ENCODE assay signal across 10 cellular contexts in genomic region chr2:207149253-207150213, GRCh38. TPM values are rescaled to one million over a fixed set of nuclear protein-coding genes. Genes with fewer than 3 reads are reported as not detected.
DNase-seq lines count a peak whose midpoint lies in the region; ATAC-seq, FAIRE-seq and TF ChIP-seq lines count a peak whose summit lies in the region.
"Had no signal": no experiment of that assay in that cellular context is flagged by ENCODE, and none has a peak within 500 bp of the region (broad histone marks: within the 10 kb centered on the region; RNA-seq: fewer than 3 reads in every experiment).

No MANE protein-coding gene starts in this region.

- WGBS in K562 (ENCODE audit: insufficient coverage, low coverage, missing lambda C conversion rate) = 2% methylated on average over 5 of the region's 6 CpGs

- peaks cover 75% of the 10 kb centered on the region for H3K4me1 Mint-ChIP-seq in stimulated activated memory B cell treated with anti-CD40 and anti-IgM and Interleukin-4, amounts not matched to agents 10 μg/mL and 1 μg/mL and 100 μg/mL, for 72 hours

- no peaks in the 10 kb centered on the region for H3K79me2 ChIP-seq in K562 (ENCODE audit: control insufficient read depth, insufficient read depth, low read length)

- no peaks in the 10 kb centered on the region; a peak in 1 of 5 replicates for H3K4me1 ChIP-seq in K562 (replicated peaks in 1 of 2; ENCODE audit: control insufficient read depth in 2 of 2, insufficient read depth in 2 of 2, low read length in 2 of 2)

- H3K27ac Mint-ChIP-seq in stimulated activated memory B cell treated with anti-CD40 and anti-IgM and Interleukin-4, amounts not matched to agents 10 μg/mL and 1 μg/mL and 100 μg/mL, for 72 hours = peak overlapping the region; percentile 67

- ATAC-seq in HG03280 (IDR thresholded peaks at IDR 0.05; ENCODE audit: unreplicated experiment) (peak; percentile 69), K562 (no peak)
- ATAC-seq in stimulated activated memory B cell treated with anti-CD40 and anti-IgM and Interleukin-4, amounts not matched to agents 10 μg/mL and 1 μg/mL and 100 μg/mL, for 72 hours = peak; percentile 68

- no peak for TF ChIP-seq RAD21 in K562 (CRISPR knock-in tag; conservative IDR thresholded peaks at IDR 0.05 in 1 of 2, IDR thresholded peaks at IDR 0.05 in 1 of 2)

- H3K9ac ChIP-seq in K562 (ENCODE audit: insufficient read depth in 1 of 2, low read depth in 2 of 2, low read length in 2 of 2) = no peak overlapping the region

- no peak overlapping the region for H3K4me2 ChIP-seq in K562 (ENCODE audit: insufficient read depth, low read length)

- POLR2A ChIA-PET in K562 (lab: Yijun Ruan, JAX) = no interaction called here

- FAIRE-seq in K562 (lab: Jason Lieb, UNC) = no peak
- FAIRE-seq: islet of Langerhans, TTC549 had no signal

- H3K27me3 ChIP-seq in K562 (ENCODE audit: control insufficient read depth in 2 of 2, insufficient read depth in 2 of 2, low read length in 2 of 2) = peaks cover 0 to 11% of the 10 kb centered on the region in 2 experiments; a peak in 2 of 5 replicates

- H3K27ac ChIP-seq in K562 (ENCODE audit: extremely low read depth, low read depth, low read length) = no peak overlapping the region

- H3K36me3 Mint-ChIP-seq in stimulated activated memory B cell treated with anti-CD40 and anti-IgM and Interleukin-4, amounts not matched to agents 10 μg/mL and 1 μg/mL and 100 μg/mL, for 72 hours = peaks cover 24% of the 10 kb centered on the region

- peak; percentile 28 for DNase-seq in activated naive CD4-positive, alpha-beta T cell treated with Interleukin-2 at 50 U/mL for 16 hours
- DNase-seq in activated naive CD4-positive, alpha-beta T cell (lab: John Stamatoyannopoulos, UW) = no peak
- peak in 1 of 4 experiments; percentile 24 for DNase-seq in K562 (ENCODE audit: extremely low read depth in 1 of 4, low spot score in 3 of 4)
- no peak for DNase-seq in DMS53 (lab: John Stamatoyannopoulos, UW)
- no peak for DNase-seq in DMS 273 (lab: John Stamatoyannopoulos, UW; ENCODE audit: unreplicated experiment)
- no peak for DNase-seq in DMS79 (lab: John Stamatoyannopoulos, UW)

- H3K4me3 Mint-ChIP-seq in stimulated activated memory B cell treated with anti-CD40 and anti-IgM and Interleukin-4, amounts not matched to agents 10 μg/mL and 1 μg/mL and 100 μg/mL, for 72 hours = peak overlapping the region; percentile 5

- H3K9me1 ChIP-seq in K562 (ENCODE audit: control insufficient read depth, insufficient read depth, low read length) = no peaks in the 10 kb centered on the region

- intact Hi-C loops in K562 (cut with micrococcal nuclease) = no loop called here

- H3K27me3 Mint-ChIP-seq in stimulated activated memory B cell treated with anti-CD40 and anti-IgM and Interleukin-4, amounts not matched to agents 10 μg/mL and 1 μg/mL and 100 μg/mL, for 72 hours = no peaks in the 10 kb centered on the region

- no peak for TF ChIP-seq POLR2A in K562 (conservative IDR thresholded peaks at IDR 0.05)

- in situ Hi-C loops in K562 (cut with MboI) = no loop called here

- BruUV-seq in K562 (replicated peaks; lab: Mats Ljungman, UMichigan) = no TSS peak

- no peaks in the 10 kb centered on the region for H3K36me3 ChIP-seq in K562 (ENCODE audit: control insufficient read depth, insufficient read depth, low read length)

- H3K9me3 Mint-ChIP-seq in stimulated activated memory B cell treated with anti-CD40 and anti-IgM and Interleukin-4, amounts not matched to agents 10 μg/mL and 1 μg/mL and 100 μg/mL, for 72 hours = no peaks in the 10 kb centered on the region

- H3K9me3 ChIP-seq in K562 (replicated peaks; ENCODE audit: control insufficient read depth, insufficient read depth, low read depth, low read length) = no peaks in the 10 kb centered on the region

- no peaks in the 10 kb centered on the region for H4K20me1 ChIP-seq in K562 (replicated peaks; ENCODE audit: control insufficient read depth, insufficient read depth, low read length)

- CTCF ChIA-PET in K562 (lab: Yijun Ruan, JAX; ENCODE audit: low intra/inter-chr PET ratio) = no interaction called here

- TF ChIP-seq EP300 in K562 (IDR thresholded peaks at IDR 0.05; ENCODE audit: low read length) = no peak

- H2AFZ ChIP-seq in K562 (ENCODE audit: low read depth, low read length) = no peak overlapping the region

- no peak for TF ChIP-seq CTCF in K562 (IDR thresholded peaks at IDR 0.05 in 2 of 3, conservative IDR thresholded peaks at IDR 0.05 in 1 of 3; ENCODE audit: insufficient read depth in 2 of 3, low read depth in 1 of 3, low read length in 3 of 3)

- H3K4me3 ChIP-seq in K562 = no peak overlapping the region

TF ChIP-seq in K562, 482 proteins besides CTCF, POLR2A, EP300 and RAD21:
- TF ChIP-seq CBFA2T3 (IDR thresholded peaks at IDR 0.05) (peak; percentile 56), ZNF512 (tag; IDR thresholded peaks at IDR 0.05) (no peak), HMGN3 (IDR thresholded peaks at IDR 0.05; ENCODE audit: borderline replicate concordance, extremely low read depth, insufficient read length, low read depth, low read length) (no peak), THRAP3 (IDR thresholded peaks at IDR 0.05; ENCODE audit: borderline replicate concordance) (no peak), FIP1L1 (IDR thresholded peaks at IDR 0.05; ENCODE audit: low read depth, low read length, poor library complexity, severe bottlenecking) (no peak), ZNF445 (CRISPR knock-in tag; IDR thresholded peaks at IDR 0.05; ENCODE audit: low read depth) (no peak), CBFA2T2 (conservative IDR thresholded peaks at IDR 0.05) (peak; percentile 31; the same call in 1 of the 2 replicates), STAT5B (CRISPR knock-in tag; IDR thresholded peaks at IDR 0.05) (no peak), JUNB (CRISPR knock-in tag; conservative IDR thresholded peaks at IDR 0.05) (no peak), FOS (IDR thresholded peaks at IDR 0.05; ENCODE audit: extremely low read depth, insufficient read length) (no peak)

RNA-seq across cellular contexts. Expression of gene KLF7, which starts 16.2 kb away (rescaled TPM):
- 0.46 and 0.58 TPM in 2 replicates for total RNA-seq in K562 (2011; cell fraction: chromatin; rRNA removed; ENCODE audit: low replicate concordance)
- total RNA-seq in K562 (2011; cell fraction: nucleolus; rRNA removed) = 0.33 and 0.53 TPM in 2 replicates
- total RNA-seq in K562 (2011; cell fraction: nucleoplasm; rRNA removed) = 0.23 and 0.37 TPM in 2 replicates
- total RNA-seq in K562 (2014; rRNA removed) = 0.05 TPM in 1 of 2 replicates, not detected in the other
- 0.11 and 0.29 TPM in 2 replicates for total RNA-seq in K562 (2014; rRNA removed; fragmentation: Illumina TruSeq; extraction: Trizol)
- total RNA-seq in K562 (2015; rRNA removed; fragmentation: Illumina TruSeq; extraction: Trizol) = 0.07 and 0.11 TPM in 2 replicates
- total RNA-seq in K562 (2021) = 0.47 and 0.49 TPM in 2 replicates
- 0.28 and 0.54 TPM in 2 replicates for polyA plus RNA-seq in K562 (2011; rRNA removed)
- polyA plus RNA-seq in K562 (2011; cell fraction: cytosol; rRNA removed) = 0.37 and 0.83 TPM in 2 replicates
- polyA plus RNA-seq in K562 (2011; cell fraction: nucleus; rRNA removed) = 0.73 and 2.3 TPM in 2 replicates
- polyA plus RNA-seq in K562 (2012) = 0.29 and 0.69 TPM in 2 replicates
- 0.06 and 0.08 TPM in 2 replicates for polyA plus RNA-seq in K562 (2014; fragmentation: Illumina TruSeq; extraction: Trizol)
- polyA plus RNA-seq in K562 (2014; fragmentation: Nextera tagmentation; extraction: Ambion mirVana) = under 1 TPM; 0.04 to 0.06 TPM
- polyA plus RNA-seq in K562 (2014; rRNA removed) = 0.24 TPM in 1 of 2 replicates, not detected in the other
- polyA minus RNA-seq in K562 (2011; rRNA and poly(A)+ RNA removed) = 0.54 and 0.74 TPM in 2 replicates
- 0.48 TPM in 1 of 2 replicates, not detected in the other for polyA minus RNA-seq in K562 (2011; cell fraction: cytosol; rRNA and poly(A)+ RNA removed)
- 0.54 and 0.89 TPM in 2 replicates for polyA minus RNA-seq in K562 (2011; cell fraction: nucleus; rRNA and poly(A)+ RNA removed)
